ENCODE assay signal across 25 cellular contexts in genomic region chr10:127216284-127216683, GRCh38. TPM values are rescaled to one million over a fixed set of nuclear protein-coding genes. Genes with fewer than 3 reads are reported as not detected.
"Had no signal": no experiment of that assay in that cellular context is flagged by ENCODE, and none has a peak within 500 bp of the region (broad histone marks: within the 10 kb centered on the region; RNA-seq: fewer than 3 reads in every experiment).

No MANE protein-coding gene starts in this region.

- H3K4me3 Mint-ChIP-seq: activated CD4-positive, alpha-beta memory T cell treated with anti-CD3 and anti-CD28 coated beads, Interleukin-2, amount 10 ng/mL, durations not matched to agents 7 days and 5 days; activated CD8-positive, alpha-beta memory T cell treated with anti-CD3 and anti-CD28 coated beads, Interleukin-2, amount 10 ng/mL, durations not matched to agents 7 days and 5 days; activated naive CD8-positive, alpha-beta T cell treated with anti-CD3 and anti-CD28 coated beads for 36 hours; memory B cell; naive thymus-derived CD8-positive, alpha-beta T cell; stimulated activated memory B cell treated with anti-CD40 and anti-IgM and Interleukin-4, amounts not matched to agents 10 μg/mL and 1 μg/mL and 100 μg/mL, for 72 hours; type B pancreatic cell had no signal

- H3K9ac ChIP-seq: parathyroid adenoma had no signal

- ATAC-seq: activated CD8-positive, alpha-beta memory T cell treated with anti-CD3 and anti-CD28 coated beads, Interleukin-2, amount 10 ng/mL, durations not matched to agents 7 days and 5 days; body of pancreas; left ventricle myocardium superior; naive thymus-derived CD8-positive, alpha-beta T cell; sciatic nerve; stimulated activated memory B cell treated with anti-CD40 and anti-IgM and Interleukin-4, amounts not matched to agents 10 μg/mL and 1 μg/mL and 100 μg/mL, for 72 hours had no signal

- H3K9me3 Mint-ChIP-seq: activated naive CD8-positive, alpha-beta T cell treated with anti-CD3 and anti-CD28 coated beads for 36 hours had no signal

- H3K4me1 Mint-ChIP-seq: activated CD4-positive, alpha-beta memory T cell treated with anti-CD3 and anti-CD28 coated beads, Interleukin-2, amount 10 ng/mL, durations not matched to agents 7 days and 5 days; activated CD8-positive, alpha-beta memory T cell treated with anti-CD3 and anti-CD28 coated beads, Interleukin-2, amount 10 ng/mL, durations not matched to agents 7 days and 5 days; activated naive CD8-positive, alpha-beta T cell treated with anti-CD3 and anti-CD28 coated beads for 36 hours; memory B cell; naive thymus-derived CD8-positive, alpha-beta T cell; stimulated activated memory B cell treated with anti-CD40 and anti-IgM and Interleukin-4, amounts not matched to agents 10 μg/mL and 1 μg/mL and 100 μg/mL, for 72 hours had no signal

- H3K36me3 ChIP-seq: neutrophil had no signal

- H3K27ac ChIP-seq: body of pancreas, dorsolateral prefrontal cortex, neutrophil, parathyroid adenoma, testis had no signal

- H3K27ac Mint-ChIP-seq: activated CD4-positive, alpha-beta memory T cell treated with anti-CD3 and anti-CD28 coated beads, Interleukin-2, amount 10 ng/mL, durations not matched to agents 7 days and 5 days; activated CD8-positive, alpha-beta memory T cell treated with anti-CD3 and anti-CD28 coated beads, Interleukin-2, amount 10 ng/mL, durations not matched to agents 7 days and 5 days; activated naive CD8-positive, alpha-beta T cell treated with anti-CD3 and anti-CD28 coated beads for 36 hours; memory B cell; naive thymus-derived CD8-positive, alpha-beta T cell; stimulated activated memory B cell treated with anti-CD40 and anti-IgM and Interleukin-4, amounts not matched to agents 10 μg/mL and 1 μg/mL and 100 μg/mL, for 72 hours; type B pancreatic cell had no signal

- H3K79me2 ChIP-seq: parathyroid adenoma had no signal

- H3K4me3 ChIP-seq: body of pancreas, dorsolateral prefrontal cortex, testis had no signal

- DNase-seq: activated CD4-positive, alpha-beta memory T cell treated with anti-CD3 and anti-CD28 coated beads, Interleukin-2, amount 10 ng/mL, durations not matched to agents 7 days and 5 days; activated CD4-positive, alpha-beta T cell treated with anti-CD3 and anti-CD28 coated beads for 48 hours; activated CD4-positive, CD25-positive, alpha-beta regulatory T cell; activated CD8-positive, alpha-beta memory T cell treated with anti-CD3 and anti-CD28 coated beads, Interleukin-2, amount 10 ng/mL, durations not matched to agents 7 days and 5 days; activated naive CD4-positive, alpha-beta T cell; activated naive CD8-positive, alpha-beta T cell treated with anti-CD3 and anti-CD28 coated beads for 36 hours; amniotic stem cell; body of pancreas; central memory CD4-positive, alpha-beta T cell; dorsolateral prefrontal cortex; foreskin melanocyte; hypothalamus; left ventricle myocardium superior; naive thymus-derived CD8-positive, alpha-beta T cell; stimulated activated CD4-positive, alpha-beta T cell treated with anti-CD3 and anti-CD28 coated beads, Interleukin-4, amount 100 ng/mL, for 4 hours; T-helper 1 cell; T-helper 9 cell; testis had no signal

- H3K27me3 Mint-ChIP-seq: activated CD4-positive, alpha-beta memory T cell treated with anti-CD3 and anti-CD28 coated beads, Interleukin-2, amount 10 ng/mL, durations not matched to agents 7 days and 5 days; activated CD8-positive, alpha-beta memory T cell treated with anti-CD3 and anti-CD28 coated beads, Interleukin-2, amount 10 ng/mL, durations not matched to agents 7 days and 5 days; activated naive CD8-positive, alpha-beta T cell treated with anti-CD3 and anti-CD28 coated beads for 36 hours; memory B cell; stimulated activated memory B cell treated with anti-CD40 and anti-IgM and Interleukin-4, amounts not matched to agents 10 μg/mL and 1 μg/mL and 100 μg/mL, for 72 hours; type B pancreatic cell had no signal

- H3K36me3 Mint-ChIP-seq: activated CD8-positive, alpha-beta memory T cell treated with anti-CD3 and anti-CD28 coated beads, Interleukin-2, amount 10 ng/mL, durations not matched to agents 7 days and 5 days; activated naive CD8-positive, alpha-beta T cell treated with anti-CD3 and anti-CD28 coated beads for 36 hours; memory B cell; stimulated activated memory B cell treated with anti-CD40 and anti-IgM and Interleukin-4, amounts not matched to agents 10 μg/mL and 1 μg/mL and 100 μg/mL, for 72 hours had no signal

- H3K4me1 ChIP-seq: body of pancreas, parathyroid adenoma, testis had no signal

- H3K27me3 ChIP-seq: body of pancreas, dorsolateral prefrontal cortex, neutrophil, testis had no signal

- H2AFZ ChIP-seq: parathyroid adenoma had no signal

RNA-seq across cellular contexts. Expression of gene INSYN2A, which starts 19.9 kb away (rescaled TPM):
- total RNA-seq: activated CD4-positive, alpha-beta memory T cell treated with anti-CD3 and anti-CD28 coated beads, Interleukin-2, amount 10 ng/mL, durations not matched to agents 7 days and 5 days; activated CD8-positive, alpha-beta memory T cell treated with anti-CD3 and anti-CD28 coated beads, Interleukin-2, amount 10 ng/mL, durations not matched to agents 7 days and 5 days; activated naive CD8-positive, alpha-beta T cell treated with anti-CD3 and anti-CD28 coated beads for 36 hours; body of pancreas; left ventricle myocardium superior; mucosa of gallbladder; naive thymus-derived CD8-positive, alpha-beta T cell; sciatic nerve had no signal
- polyA plus RNA-seq: naive thymus-derived CD8-positive, alpha-beta T cell had no signal
